8 cellular contexts compared by ENCODE assay signal in the genomic region with DNA sequence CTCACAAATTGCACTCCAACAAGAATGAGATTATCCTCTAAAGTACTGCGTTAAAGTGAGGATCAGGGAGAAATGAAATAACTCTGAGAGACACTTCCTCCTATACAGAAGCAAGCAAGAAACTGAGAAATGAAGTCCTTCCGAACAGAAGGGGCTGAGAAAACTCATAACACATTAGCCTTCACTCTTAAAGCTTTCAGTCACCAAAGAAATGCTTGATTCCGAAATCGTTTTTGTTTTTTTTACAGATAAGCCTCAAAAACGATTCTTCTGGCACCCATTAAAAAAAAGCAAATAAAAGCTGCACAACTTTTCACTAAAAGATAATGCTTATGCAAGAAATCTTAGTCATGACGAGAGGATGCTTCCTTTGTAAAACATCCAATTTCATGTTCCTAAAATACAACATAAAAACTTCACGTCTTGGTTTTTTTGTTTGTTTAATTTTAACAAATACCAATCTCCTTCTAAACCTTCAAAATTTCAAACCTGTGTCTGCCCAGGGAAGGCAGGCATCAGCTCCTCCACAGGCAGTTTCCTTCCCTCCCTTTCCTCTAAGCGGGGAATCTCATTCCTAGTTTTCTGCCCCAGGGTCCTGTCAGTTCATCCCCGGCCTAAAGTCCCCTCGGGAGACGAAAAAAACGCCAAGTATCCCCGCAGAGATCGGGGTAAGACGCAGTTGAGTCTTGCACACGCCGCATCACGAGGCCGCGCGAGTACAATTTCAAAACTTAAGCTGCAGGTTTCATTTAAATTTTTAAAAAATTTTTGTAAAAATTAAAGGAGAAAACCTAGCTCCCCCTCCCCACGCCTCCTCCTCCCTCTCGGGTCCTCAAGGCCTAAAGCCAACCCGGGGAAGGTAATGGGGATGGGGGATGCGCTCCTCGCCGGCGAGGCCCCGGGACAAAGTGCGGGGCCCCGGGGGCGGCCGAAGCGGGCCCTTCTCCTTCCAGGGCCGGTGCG. TPM values are rescaled to one million over a fixed set of nuclear protein-coding genes. Genes with fewer than 3 reads are reported as not detected.
DNase-seq lines count a peak whose midpoint lies in the region; ATAC-seq lines count a peak whose summit lies in the region.

No MANE protein-coding gene starts in this region.

- peaks cover 50% of the 10 kb centered on the region for H3K4me1 Mint-ChIP-seq in activated naive CD8-positive, alpha-beta T cell treated with anti-CD3 and anti-CD28 coated beads for 36 hours

- peak overlapping the region; percentile 95 for H3K27ac Mint-ChIP-seq in activated naive CD8-positive, alpha-beta T cell treated with anti-CD3 and anti-CD28 coated beads for 36 hours

- peaks cover 49% of the 10 kb centered on the region for H3K36me3 Mint-ChIP-seq in activated naive CD8-positive, alpha-beta T cell treated with anti-CD3 and anti-CD28 coated beads for 36 hours

- peak overlapping the region; percentile 96 for H3K4me3 ChIP-seq in iPS-15b (ENCODE audit: low read depth, low read length)
- H3K4me3 ChIP-seq in skin epidermis = peak overlapping the region; percentile 67 to 97 (median 89)

- H3K36me3 ChIP-seq in iPS-15b (ENCODE audit: control insufficient read depth, insufficient read depth, low read length) = peaks cover 15% of the 10 kb centered on the region

- peak overlapping the region; percentile 76 to 98 (median 90) for H3K27ac ChIP-seq in skin epidermis

- H3K9me3 ChIP-seq in iPS-15b (ENCODE audit: control insufficient read depth, insufficient read depth, low read length) = no peaks in the 10 kb centered on the region

- no peaks in the 10 kb centered on the region for H3K27me3 Mint-ChIP-seq in activated naive CD8-positive, alpha-beta T cell treated with anti-CD3 and anti-CD28 coated beads for 36 hours

- H3K9me3 Mint-ChIP-seq in activated naive CD8-positive, alpha-beta T cell treated with anti-CD3 and anti-CD28 coated beads for 36 hours = no peaks in the 10 kb centered on the region

- ATAC-seq in GM21529 (IDR thresholded peaks at IDR 0.05; ENCODE audit: unreplicated experiment) = no peak

- peak overlapping the region; percentile 99 for H3K4me3 Mint-ChIP-seq in activated naive CD8-positive, alpha-beta T cell treated with anti-CD3 and anti-CD28 coated beads for 36 hours

- H3K27me3 ChIP-seq in iPS-15b (ENCODE audit: control insufficient read depth, insufficient read depth, low read length) = no peaks in the 10 kb centered on the region

- H3K9ac ChIP-seq in iPS-15b (ENCODE audit: low read depth, low read length) = peak overlapping the region; percentile 70

- H3K4me1 ChIP-seq in iPS-15b (ENCODE audit: control insufficient read depth, insufficient read depth, low read length) = no peaks in the 10 kb centered on the region

- DNase-seq in NCI-H82 (lab: John Stamatoyannopoulos, UW) = peak; percentile 43
- no peak for DNase-seq in NCI-H82 treated with DMSO at 0.1 percent for 48 hours (lab: John Stamatoyannopoulos, UW; ENCODE audit: unreplicated experiment)
- peak; percentile 35 for DNase-seq in LHCN-M2 (ENCODE audit: low read depth)
- DNase-seq in activated naive CD8-positive, alpha-beta T cell treated with anti-CD3 and anti-CD28 coated beads for 36 hours = peak; percentile 8
- DNase-seq in cortex of kidney (lab: John Stamatoyannopoulos, UW) = no peak

RNA-seq across cellular contexts. Expression of a gene that starts 1.1 kb away (rescaled TPM):
- 97.0 and 110 TPM in 2 replicates for total RNA-seq in LHCN-M2 (2014; rRNA removed)
- polyA plus RNA-seq in LHCN-M2 (2012) = 41.5 TPM
- 100 to 1,000 TPM; 107 to 108 TPM for total RNA-seq in activated naive CD8-positive, alpha-beta T cell treated with anti-CD3 and anti-CD28 coated beads for 36 hours

RNA-seq across cellular contexts. Expression of a gene that starts 36.5 kb away (rescaled TPM):
- total RNA-seq in LHCN-M2 (2014; rRNA removed) = 67.7 and 71.0 TPM in 2 replicates
- polyA plus RNA-seq in LHCN-M2 (2012) = 61.6 TPM
- 10 to 100 TPM; 65.6 to 66.2 TPM for total RNA-seq in activated naive CD8-positive, alpha-beta T cell treated with anti-CD3 and anti-CD28 coated beads for 36 hours

RNA-seq across cellular contexts. Expression of a gene that starts 57.4 kb away (rescaled TPM):
- 147 and 171 TPM in 2 replicates for total RNA-seq in LHCN-M2 (2014; rRNA removed)
- 54.2 TPM for polyA plus RNA-seq in LHCN-M2 (2012)
- total RNA-seq in activated naive CD8-positive, alpha-beta T cell treated with anti-CD3 and anti-CD28 coated beads for 36 hours = 10 to 100 TPM; 30.4 to 32.2 TPM

Comparison
In these comparisons a context has a peak if more than half of its experiments do, and no peak if none do; other contexts are left out.
1. DNase-seq: peak in NCI-H82 (single experiment), LHCN-M2 (single experiment) and activated naive CD8-positive, alpha-beta T cell treated with anti-CD3 and anti-CD28 coated beads for 36 hours (single experiment); none in NCI-H82 treated with DMSO at 0.1 percent for 48 hours (single experiment) and cortex of kidney (single experiment).